12 cellular contexts compared by ENCODE assay signal in the genomic region with DNA sequence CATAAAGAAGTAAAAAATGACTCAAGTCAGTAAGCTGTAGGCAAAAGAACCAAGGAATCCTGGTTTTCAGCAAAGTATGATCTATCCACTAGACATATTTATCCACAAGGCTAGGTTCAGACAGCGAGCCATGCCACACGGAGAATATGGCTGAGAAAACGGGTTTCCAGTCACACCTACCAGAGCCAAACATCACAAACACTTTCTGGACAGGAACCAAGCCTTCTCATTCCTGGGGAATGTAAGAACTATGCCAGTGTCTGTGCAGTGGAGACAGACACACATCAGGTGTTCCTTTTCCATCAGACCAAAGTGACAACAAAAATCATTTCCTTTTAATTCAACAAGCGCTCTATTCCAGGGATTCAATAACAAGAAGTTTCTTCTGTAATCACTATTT. TPM values are rescaled to one million over a fixed set of nuclear protein-coding genes. Genes with fewer than 3 reads are reported as not detected.
DNase-seq lines count a peak whose midpoint lies in the region; ATAC-seq, FAIRE-seq and TF ChIP-seq lines count a peak whose summit lies in the region.
"Had no signal": no experiment of that assay in that cellular context is flagged by ENCODE, and none has a peak within 500 bp of the region (broad histone marks: within the 10 kb centered on the region; RNA-seq: fewer than 3 reads in every experiment).

No MANE protein-coding gene starts in this region.

- H3K4me3 Mint-ChIP-seq in H9, result no peak overlapping the region

- H2AK5ac ChIP-seq in IMR-90 (ENCODE audit: low read depth, low read length) (peak overlapping the region; percentile 37; the same call in 1 of the 2 replicates), H9 (ENCODE audit: insufficient read length, low read length) (no peak overlapping the region)

- H2BK15ac ChIP-seq in IMR-90 (ENCODE audit: low read depth, low read length) (no peak overlapping the region), H9 (ENCODE audit: low read depth, low read length) (no peak overlapping the region)

- no TSS peak for BruUV-seq in IMR-90 (replicated peaks; lab: Mats Ljungman, UMichigan)

- no peak overlapping the region for H4K8ac ChIP-seq in IMR-90 (ENCODE audit: low read depth in 2 of 2, low read length in 2 of 2)
- H4K8ac ChIP-seq in H9 (replicated peaks; ENCODE audit: insufficient read length, low read depth, low read length), result no peak overlapping the region

- WGBS in IMR-90 (ENCODE audit: extremely low coverage in 2 of 2, insufficient read length in 1 of 2), 2 experiments, result 32% methylated on average over 3 of the region's 4 CpGs; no CpG with 5 or more reads in 1 of the 2 experiments
- no CpG with 5 or more reads among the region's 4 CpGs for WGBS in H9 (ENCODE audit: extremely low coverage, insufficient read length, low lambda C conversion rate)

- dilution Hi-C loops in IMR-90 (cut with HindIII; ENCODE audit: low sequenced_read_pairs, unreplicated experiment), result no loop called here

- H2BK20ac ChIP-seq in IMR-90 (ENCODE audit: low read depth, low read length), result no peak overlapping the region
- no peak overlapping the region for H2BK20ac ChIP-seq in H9 (ENCODE audit: low read depth, low read length, poor library complexity, severe bottlenecking)

- DNase-seq in IMR-90 (peak; percentile 79), brain microvascular endothelial cell (peak; percentile 65), iris pigment epithelial cell (ENCODE audit: low read depth) (peak; percentile 84), urothelium cell line (ENCODE audit: low spot score) (peak; percentile 73), WERI-Rb-1 (no peak), H9 (no peak), NCI-H2227 treated with DMSO at 0.1 percent for 48 hours (lab: John Stamatoyannopoulos, UW) (no peak)
- DNase-seq: effector memory CD4-positive, alpha-beta T cell; NCI-H446; small intestine had no signal

- H4K5ac ChIP-seq in IMR-90 (ENCODE audit: low read depth, low read length) (no peak overlapping the region), H9 (ENCODE audit: insufficient read length, low read depth, low read length) (no peak overlapping the region)

- POLR2A ChIA-PET in IMR-90 (lab: Charles Lee; ENCODE audit: unreplicated experiment), result no interaction called here

- H3K56ac ChIP-seq in IMR-90 (ENCODE audit: extremely low read depth, insufficient read depth, low read length), result 0 out of 2 replicates have a peak overlapping the region, but pooled peaks have one; percentile 39
- no peak overlapping the region for H3K56ac ChIP-seq in H9 (ENCODE audit: insufficient read length, low read depth, low read length)

- in situ Hi-C loops in IMR-90 (cut with MboI; ENCODE audit: low sequenced_read_pairs), result no loop called here
- in situ Hi-C loops in brain microvascular endothelial cell (cut with HindIII; ENCODE audit: low pct_ligation_motif_present, low sequenced_read_pairs), result no loop called here

- peaks cover 18 to 81% (median 68%) of the 10 kb centered on the region in 3 experiments; a peak in 6 of 7 replicates for H3K36me3 Mint-ChIP-seq in H9 (ENCODE audit: insufficient read depth in 1 of 3, low read depth in 3 of 3)

- CTCF ChIA-PET in IMR-90 (lab: Yijun Ruan, JAX), result interaction anchor here (1.1 kb wide), 1 partner anchor 12 kb away, joined by 5 read pairs; no protein-coding TSS in a partner anchor

- H3K79me1 ChIP-seq in IMR-90 (ENCODE audit: low read depth in 1 of 2, low read length in 2 of 2) (peaks cover 16 to 35% of the 10 kb centered on the region in 2 experiments; a peak in 2 of 4 replicates), H9 (ENCODE audit: insufficient read depth, low read depth, low read length, poor library complexity, severe bottlenecking) (no peaks in the 10 kb centered on the region)

- ATAC-seq in IMR-90 (ENCODE audit: low read depth) (peak; percentile 65), HG03135 (IDR thresholded peaks at IDR 0.05; ENCODE audit: unreplicated experiment) (no peak)

- H2AK9ac ChIP-seq in IMR-90 (replicated peaks; ENCODE audit: low read depth, low read length, poor library complexity), result peak overlapping the region; percentile 31

- H3K18ac ChIP-seq in IMR-90 (ENCODE audit: low read depth, low read length) (no peak overlapping the region), H9 (ENCODE audit: insufficient read length, low read depth, low read length) (no peak overlapping the region)

- H3K27me3 ChIP-seq in IMR-90 (ENCODE audit: control insufficient read depth, insufficient read depth, low read length), result no peaks in the 10 kb centered on the region
- no peaks in the 10 kb centered on the region for H3K27me3 ChIP-seq in brain microvascular endothelial cell (replicated peaks)
- H3K27me3 ChIP-seq in WERI-Rb-1 (ENCODE audit: insufficient read depth, low read depth, severe bottlenecking), result no peaks in the 10 kb centered on the region
- no peaks in the 10 kb centered on the region for H3K27me3 ChIP-seq in H9 (ENCODE audit: insufficient read depth, low read length)
- H3K27me3 ChIP-seq: thyroid gland had no signal

- intact Hi-C loops in IMR-90 (cut with micrococcal nuclease), result loop anchor here (1.0 to 2.0 kb wide), 2 partner anchors 63 to 170 kb away; no protein-coding TSS in a partner anchor

- FAIRE-seq in urothelium cell line (lab: Jason Lieb, UNC), result peak; percentile 40
- FAIRE-seq: small intestine had no signal

- no peak overlapping the region for H4K91ac ChIP-seq in IMR-90 (ENCODE audit: insufficient read depth, low read depth, low read length)
- no peak overlapping the region for H4K91ac ChIP-seq in H9 (ENCODE audit: insufficient read length, low read depth, low read length)

- peak overlapping the region; percentile 91 for H2BK5ac ChIP-seq in IMR-90 (ENCODE audit: low read depth, low read length, poor library complexity, severe bottlenecking)
- no peak overlapping the region for H2BK5ac ChIP-seq in H9 (ENCODE audit: insufficient read length, low read length)

- H3K4me2 ChIP-seq in IMR-90 (ENCODE audit: low read depth, low read length) (peak overlapping the region; percentile 14), H9 (ENCODE audit: insufficient read depth, insufficient read length, low read length) (no peak overlapping the region)

- H4K20me1 ChIP-seq in IMR-90 (ENCODE audit: insufficient read depth, low read length) (no peaks in the 10 kb centered on the region), H9 (ENCODE audit: control insufficient read depth, insufficient read depth, insufficient read length) (no peaks in the 10 kb centered on the region)

- H3K79me2 ChIP-seq in H9 (ENCODE audit: insufficient read depth, low read length), result no peaks in the 10 kb centered on the region

- no peak overlapping the region; a peak in 1 of 7 replicates for H3K27ac Mint-ChIP-seq in H9

- H3T11ph ChIP-seq in H9 (ENCODE audit: low read length), result no peak overlapping the region

- H2AFZ ChIP-seq in IMR-90 (replicated peaks; ENCODE audit: low read length, poor library complexity) (no peak overlapping the region), H9 (ENCODE audit: low read length) (no peak overlapping the region)

- H3K14ac ChIP-seq in IMR-90 (replicated peaks; ENCODE audit: low read depth, low read length), result no peak overlapping the region
- no peak overlapping the region for H3K14ac ChIP-seq in H9 (ENCODE audit: insufficient read depth, low read length)

- H3K27me3 Mint-ChIP-seq in H9 (ENCODE audit: low read depth), result no peaks in the 10 kb centered on the region

- H3K9me3 ChIP-seq in IMR-90 (ENCODE audit: control insufficient read depth, insufficient read depth, low read length) (no peaks in the 10 kb centered on the region), WERI-Rb-1 (ENCODE audit: severe bottlenecking) (no peaks in the 10 kb centered on the region), H9 (ENCODE audit: control insufficient read depth, low read depth, low read length) (no peaks in the 10 kb centered on the region)
- H3K9me3 ChIP-seq: thyroid gland had no signal

- TF ChIP-seq CTCF in IMR-90 (conservative IDR thresholded peaks at IDR 0.05; ENCODE audit: low read depth, low read length) (no peak), brain microvascular endothelial cell (IDR thresholded peaks at IDR 0.05; ENCODE audit: low read depth, low read length, missing control alignments) (no peak), WERI-Rb-1 (IDR thresholded peaks at IDR 0.05; ENCODE audit: low read depth, low read length) (no peak), H9 (conservative IDR thresholded peaks at IDR 0.05) (no peak)

- H3K23ac ChIP-seq in IMR-90 (ENCODE audit: low read depth, low read length) (no peak overlapping the region), H9 (ENCODE audit: insufficient read length, low read depth, low read length) (no peak overlapping the region)

- H2BK12ac ChIP-seq in H9 (ENCODE audit: insufficient read length, low read depth, low read length), result no peak overlapping the region

- H3K36me3 ChIP-seq in IMR-90 (ENCODE audit: control insufficient read depth, insufficient read depth, low read length) (peaks cover 41% of the 10 kb centered on the region), brain microvascular endothelial cell (replicated peaks) (peaks cover 63% of the 10 kb centered on the region), WERI-Rb-1 (peaks cover 81% of the 10 kb centered on the region)

- no peak for TF ChIP-seq RAD21 in IMR-90 (IDR thresholded peaks at IDR 0.05; ENCODE audit: low read length)

- H2BK120ac ChIP-seq in IMR-90 (ENCODE audit: low read depth, low read length), result 0 out of 2 replicates have a peak overlapping the region, but pooled peaks have one; percentile 10
- no peak overlapping the region for H2BK120ac ChIP-seq in H9 (ENCODE audit: low read depth, low read length, poor library complexity, severe bottlenecking)

- H3K23me2 ChIP-seq in H9 (ENCODE audit: insufficient read length, low read depth, low read length, poor library complexity, severe bottlenecking), result no peaks in the 10 kb centered on the region

- TF ChIP-seq POLR2A in IMR-90 (IDR thresholded peaks at IDR 0.05; ENCODE audit: low read depth, low read length), result no peak

- no peaks in the 10 kb centered on the region for H3K4me1 Mint-ChIP-seq in H9

- H3K27ac ChIP-seq in IMR-90 (ENCODE audit: insufficient read depth, low read length) (peak overlapping the region; percentile 50; the same call in 1 of the 2 replicates), brain microvascular endothelial cell (peak overlapping the region; percentile 3), WERI-Rb-1 (no peak overlapping the region), H9 (ENCODE audit: insufficient read length, low read depth, low read length) (no peak overlapping the region)

- H3K9me1 ChIP-seq in IMR-90 (ENCODE audit: insufficient read depth, low read length), result peaks cover 4% of the 10 kb centered on the region; the same call in 1 of the 2 replicates

- peaks cover 6% of the 10 kb centered on the region for H3K4me1 ChIP-seq in IMR-90 (ENCODE audit: control insufficient read depth, insufficient read depth, low read length)
- H3K4me1 ChIP-seq in H9 (ENCODE audit: insufficient read depth, low read length), result no peaks in the 10 kb centered on the region
- H3K4me1 ChIP-seq: thyroid gland had no signal

- H3K4ac ChIP-seq in IMR-90 (ENCODE audit: low read depth, low read length) (peak overlapping the region; percentile 54; the same call in 1 of the 2 replicates), H9 (ENCODE audit: low read depth, low read length) (no peak overlapping the region)

- H3K4me3 ChIP-seq in IMR-90 (ENCODE audit: insufficient read depth, low read depth, low read length), result no peak overlapping the region
- H3K4me3 ChIP-seq in brain microvascular endothelial cell (ENCODE audit: low read depth, low read length), result no peak overlapping the region
- H3K4me3 ChIP-seq in WERI-Rb-1 (ENCODE audit: low read depth, low read length), result no peak overlapping the region
- H3K4me3 ChIP-seq: thyroid gland had no signal

- H3K9ac ChIP-seq in IMR-90 (ENCODE audit: low read depth, low read length) (no peak overlapping the region), H9 (ENCODE audit: extremely low read depth, insufficient read length, low read length) (no peak overlapping the region)

- H3K9me3 Mint-ChIP-seq in H9, result no peaks in the 10 kb centered on the region

RNA-seq across cellular contexts. Expression of a gene that starts 41.1 kb away (rescaled TPM):
- total RNA-seq in IMR-90 (2012; rRNA removed), result 38.3 and 39.3 TPM in 2 replicates
- polyA plus RNA-seq in IMR-90 (2012; rRNA removed), result 30.0 and 34.4 TPM in 2 replicates
- 20.5 and 23.7 TPM in 2 replicates for polyA plus RNA-seq in IMR-90 (2012; cell fraction: cytosol; rRNA removed)
- 51.1 and 52.7 TPM in 2 replicates for polyA plus RNA-seq in IMR-90 (2012; cell fraction: nucleus; rRNA removed; ENCODE audit: low replicate concordance)
- total RNA-seq in H9 (2021), result 32.2 and 34.2 TPM in 2 replicates

RNA-seq across cellular contexts. Expression of a gene that starts 41.2 kb away (rescaled TPM):
- 37.1 and 39.7 TPM in 2 replicates for total RNA-seq in IMR-90 (2012; rRNA removed)
- polyA plus RNA-seq in IMR-90 (2012; rRNA removed), result 33.3 and 45.5 TPM in 2 replicates
- 3.9 and 9.4 TPM in 2 replicates for polyA plus RNA-seq in IMR-90 (2012; cell fraction: cytosol; rRNA removed)
- polyA plus RNA-seq in IMR-90 (2012; cell fraction: nucleus; rRNA removed; ENCODE audit: low replicate concordance), result 1.9 and 19.2 TPM in 2 replicates
- total RNA-seq in H9 (2021), result 85.6 and 87.7 TPM in 2 replicates

RNA-seq across cellular contexts. Expression of a gene that starts 59.8 kb away (rescaled TPM):
- total RNA-seq in IMR-90 (2012; rRNA removed) (23.8 and 26.7 TPM in 2 replicates), H9 (2021) (0.75 and 0.77 TPM in 2 replicates)
- polyA plus RNA-seq in IMR-90 (2012; rRNA removed), result 79.3 and 81.8 TPM in 2 replicates
- 49.1 and 65.1 TPM in 2 replicates for polyA plus RNA-seq in IMR-90 (2012; cell fraction: cytosol; rRNA removed)
- polyA plus RNA-seq in IMR-90 (2012; cell fraction: nucleus; rRNA removed; ENCODE audit: low replicate concordance), result 57.1 and 111 TPM in 2 replicates

Comparison
In these comparisons a context has a peak if more than half of its experiments do, and no peak if none do; other contexts are left out.
1. DNase-seq: peak in IMR-90 (single experiment), brain microvascular endothelial cell (single experiment), iris pigment epithelial cell (single experiment) and urothelium cell line (single experiment); none in WERI-Rb-1 (single experiment), H9 (single experiment) and NCI-H2227 treated with DMSO at 0.1 percent for 48 hours (single experiment).
2. H3K27ac ChIP-seq: peak in IMR-90 (single experiment) and brain microvascular endothelial cell (single experiment); none in WERI-Rb-1 (single experiment) and H9 (single experiment).
3. RNA of a gene that starts 59.8 kb away (total RNA-seq): 23.8 to 26.7 TPM in IMR-90; 0.75 to 0.77 TPM in H9; every median in the first group is over 10 times any median in the second.